ENCODE assay signal across 8 cellular contexts in genomic region chr1:161019767-161020572, GRCh38. TPM values are rescaled to one million over a fixed set of nuclear protein-coding genes. Genes with fewer than 3 reads are reported as not detected.
A peak's percentile ranks its signal among the peaks of the same experiment; 100 is the strongest.
DNase-seq lines count a peak whose midpoint lies in the region; ATAC-seq and TF ChIP-seq lines count a peak whose summit lies in the region.

No MANE protein-coding gene starts in this region.

- DNase-seq in DMS153 (lab: John Stamatoyannopoulos, UW) (peak; percentile 81), left cardiac atrium (no peak), gastrocnemius medialis (no peak), NCI-H82 treated with DMSO at 0.1 percent for 48 hours (lab: John Stamatoyannopoulos, UW; ENCODE audit: unreplicated experiment) (no peak), anterior cingulate cortex (lab: John Stamatoyannopoulos, UW) (no peak), COLO829 (ENCODE audit: low spot score) (no peak)
- no peak for DNase-seq in activated CD4-positive, alpha-beta memory T cell treated with anti-CD3 and anti-CD28 coated beads, Interleukin-2, amount 10 ng/mL, durations not matched to agents 7 days and 5 days

- H3K36me3 Mint-ChIP-seq in activated CD4-positive, alpha-beta memory T cell treated with anti-CD3 and anti-CD28 coated beads, Interleukin-2, amount 10 ng/mL, durations not matched to agents 7 days and 5 days (ENCODE audit: low read depth), result no peaks in the 10 kb centered on the region

- no peak for TF ChIP-seq POLR2A in gastrocnemius medialis (IDR thresholded peaks at IDR 0.05)

- no peaks in the 10 kb centered on the region for H3K9me3 Mint-ChIP-seq in activated CD4-positive, alpha-beta memory T cell treated with anti-CD3 and anti-CD28 coated beads, Interleukin-2, amount 10 ng/mL, durations not matched to agents 7 days and 5 days

- peaks cover 31% of the 10 kb centered on the region for H3K4me1 Mint-ChIP-seq in activated CD4-positive, alpha-beta memory T cell treated with anti-CD3 and anti-CD28 coated beads, Interleukin-2, amount 10 ng/mL, durations not matched to agents 7 days and 5 days

- POLR2A ChIA-PET in activated CD4-positive, alpha-beta memory T cell treated with anti-CD3 and anti-CD28 coated beads, Interleukin-2, amount 10 ng/mL, durations not matched to agents 7 days and 5 days (lab: Charles Lee), result interaction anchor here (0.8 to 3.1 kb wide), 15 partner anchors 12 to 1943 kb away, joined by 3 to 41 read pairs (median 7); partner anchors contain the start of genes AIM2, ARHGAP30, NIT1 and PFDN2

- H3K27me3 ChIP-seq in gastrocnemius medialis, result peaks cover 0 to 33% (median 8%) of the 10 kb centered on the region in 3 donors

- H3K9me3 ChIP-seq in gastrocnemius medialis, result no peaks in the 10 kb centered on the region

- intact Hi-C loops in left cardiac atrium (cut with DNase I) (no loop called here), gastrocnemius medialis (cut with DNase I; ENCODE audit: low total_unique reads) (no loop called here)

- peaks cover 4% of the 10 kb centered on the region for H3K27me3 Mint-ChIP-seq in activated CD4-positive, alpha-beta memory T cell treated with anti-CD3 and anti-CD28 coated beads, Interleukin-2, amount 10 ng/mL, durations not matched to agents 7 days and 5 days

- peak overlapping the region; percentile 67 to 79 (median 78) for H3K27ac ChIP-seq in gastrocnemius medialis

- no peak for TF ChIP-seq CTCF in gastrocnemius medialis (IDR thresholded peaks at IDR 0.05 in 4 of 5, conservative IDR thresholded peaks at IDR 0.05 in 1 of 5)

- peak overlapping the region; percentile 50 to 70 (median 64) for H3K4me3 ChIP-seq in gastrocnemius medialis

- H3K36me3 ChIP-seq in gastrocnemius medialis, result no peaks in the 10 kb centered on the region

- H3K27ac Mint-ChIP-seq in activated CD4-positive, alpha-beta memory T cell treated with anti-CD3 and anti-CD28 coated beads, Interleukin-2, amount 10 ng/mL, durations not matched to agents 7 days and 5 days, result no peak overlapping the region

- in situ Hi-C loops in gastrocnemius medialis (cut with MboI; ENCODE audit: low sequenced_read_pairs in 4 of 4), result no loop called here

- peak overlapping the region; percentile 85 for H3K4me3 Mint-ChIP-seq in activated CD4-positive, alpha-beta memory T cell treated with anti-CD3 and anti-CD28 coated beads, Interleukin-2, amount 10 ng/mL, durations not matched to agents 7 days and 5 days

- CTCF ChIA-PET in activated CD4-positive, alpha-beta memory T cell treated with anti-CD3 and anti-CD28 coated beads, Interleukin-2, amount 10 ng/mL, durations not matched to agents 7 days and 5 days (lab: Charles Lee), result interaction anchor here (1.2 to 2.5 kb wide), 10 partner anchors 12 to 480 kb away, joined by 3 to 15 read pairs (median 5); partner anchors contain the start of genes KLHDC9, NDUFS2 and UFC1

- peaks cover 0 to 12% of the 10 kb centered on the region in 2 donors for H3K4me1 ChIP-seq in gastrocnemius medialis

- ATAC-seq in HG03439 (IDR thresholded peaks at IDR 0.05; ENCODE audit: unreplicated experiment) (peak; percentile 13), left cardiac atrium (peak; percentile 23 to 55), gastrocnemius medialis (peak in 1 of 2 donors; percentile 43)

RNA-seq across cellular contexts. Expression of gene F11R, which starts 1.0 kb away (rescaled TPM):
- 10 to 100 TPM; 13.9 to 16.2 TPM for total RNA-seq in activated CD4-positive, alpha-beta memory T cell treated with anti-CD3 and anti-CD28 coated beads, Interleukin-2, amount 10 ng/mL, durations not matched to agents 7 days and 5 days
- total RNA-seq in left cardiac atrium (10 to 100 TPM; 16.4 to 18.0 TPM), gastrocnemius medialis (1 to 10 TPM; 3.1 to 6.0 (median 5.3) TPM)

RNA-seq across cellular contexts. Expression of gene TSTD1, which starts 18.8 kb away (rescaled TPM):
- total RNA-seq in activated CD4-positive, alpha-beta memory T cell treated with anti-CD3 and anti-CD28 coated beads, Interleukin-2, amount 10 ng/mL, durations not matched to agents 7 days and 5 days, result 10 to 100 TPM; 56.1 to 63.8 TPM
- total RNA-seq in left cardiac atrium, result 10 to 100 TPM; 21.6 to 23.5 TPM
- total RNA-seq in gastrocnemius medialis, result 10 to 100 TPM in 3 of 4 donors, 1 to 10 TPM in 1; 8.6 to 52.6 (median 16.8) TPM

RNA-seq across cellular contexts. Expression of gene USF1, which starts 25.8 kb away (rescaled TPM):
- 10 to 100 TPM; 67.4 to 68.0 TPM for total RNA-seq in activated CD4-positive, alpha-beta memory T cell treated with anti-CD3 and anti-CD28 coated beads, Interleukin-2, amount 10 ng/mL, durations not matched to agents 7 days and 5 days
- total RNA-seq in left cardiac atrium, result 10 to 100 TPM; 33.7 to 34.4 TPM
- total RNA-seq in gastrocnemius medialis, result 10 to 100 TPM; 41.9 to 55.1 (median 49.1) TPM

RNA-seq across cellular contexts. Expression of gene ARHGAP30, which starts 49.7 kb away (rescaled TPM):
- 100 to 1,000 TPM; 331 to 339 TPM for total RNA-seq in activated CD4-positive, alpha-beta memory T cell treated with anti-CD3 and anti-CD28 coated beads, Interleukin-2, amount 10 ng/mL, durations not matched to agents 7 days and 5 days
- total RNA-seq in left cardiac atrium (10 to 100 TPM in 1 of 2 donors, 1 to 10 TPM in 1; 7.4 to 10.0 TPM), gastrocnemius medialis (1 to 10 TPM in 2 of 4 donors, under 1 TPM in 2; 0.61 to 1.6 (median 1.0) TPM)
